8 cellular contexts compared by ENCODE assay signal in genomic region chr1:25617626-25618432, GRCh38. TPM values are rescaled to one million over a fixed set of nuclear protein-coding genes. Genes with fewer than 3 reads are reported as not detected.
A peak's percentile ranks its signal among the peaks of the same experiment; 100 is the strongest.
DNase-seq lines count a peak whose midpoint lies in the region; ATAC-seq and TF ChIP-seq lines count a peak whose summit lies in the region.

No MANE protein-coding gene starts in this region.

- H3K27ac Mint-ChIP-seq in MCF 10A (ENCODE audit: low read depth, unreplicated experiment): no peak overlapping the region

- H3K36me3 ChIP-seq in KMS-11 (ENCODE audit: insufficient read depth) (no peaks in the 10 kb centered on the region), lower lobe of right lung (no peaks in the 10 kb centered on the region), upper lobe of right lung (no peaks in the 10 kb centered on the region)

- no peak for TF ChIP-seq CTCF in AG10803 (conservative IDR thresholded peaks at IDR 0.05; ENCODE audit: low read length)
- no peak for TF ChIP-seq CTCF in KMS-11 (conservative IDR thresholded peaks at IDR 0.05; ENCODE audit: low read depth, low read length)
- no peak for TF ChIP-seq CTCF in MCF 10A (IDR thresholded peaks at IDR 0.05; ENCODE audit: unreplicated experiment)
- no peak for TF ChIP-seq CTCF in lower lobe of right lung (IDR thresholded peaks at IDR 0.05)
- TF ChIP-seq CTCF in upper lobe of right lung (IDR thresholded peaks at IDR 0.05): no peak

- H3K27me3 ChIP-seq in KMS-11 (ENCODE audit: insufficient read depth, low read depth): peaks cover 7% of the 10 kb centered on the region; the same call in 1 of the 2 replicates
- no peaks in the 10 kb centered on the region for H3K27me3 ChIP-seq in lower lobe of right lung (ENCODE audit: low read depth)
- no peaks in the 10 kb centered on the region for H3K27me3 ChIP-seq in upper lobe of right lung

- peaks cover 47% of the 10 kb centered on the region for H3K27me3 Mint-ChIP-seq in MCF 10A (ENCODE audit: insufficient read depth, unreplicated experiment)

- H3K4me2 ChIP-seq in KMS-11: peak overlapping the region; percentile 89

- CTCF ChIA-PET in MCF 10A (lab: Yijun Ruan, JAX): no interaction called here

- H4K20me1 ChIP-seq in KMS-11 (ENCODE audit: insufficient read depth): no peaks in the 10 kb centered on the region

- peaks cover 45% of the 10 kb centered on the region; the same call in 1 of the 2 replicates for H3K79me2 ChIP-seq in KMS-11 (ENCODE audit: insufficient read depth, low read depth)

- no TSS peak for BruUV-seq in MCF 10A (replicated peaks; lab: Mats Ljungman, UMichigan)

- DNase-seq in AG10803 (ENCODE audit: low read depth) (no peak), MCF 10A (ENCODE audit: unreplicated experiment) (no peak), lower lobe of right lung (peak; percentile 68), upper lobe of right lung (peak; percentile 75), NCI-H2081 treated with DMSO at 0.1 percent for 48 hours (lab: John Stamatoyannopoulos, UW) (no peak), NCI-H526 (lab: John Stamatoyannopoulos, UW) (no peak)

- H3K4me3 Mint-ChIP-seq in MCF 10A (ENCODE audit: unreplicated experiment): peak overlapping the region; percentile 63

- H3K36me3 Mint-ChIP-seq in MCF 10A (ENCODE audit: insufficient read depth, unreplicated experiment): no peaks in the 10 kb centered on the region

- H3K27ac ChIP-seq in KMS-11: peak overlapping the region; percentile 33; the same call in 1 of the 2 replicates
- peak overlapping the region; percentile 64 for H3K27ac ChIP-seq in lower lobe of right lung
- peak overlapping the region; percentile 70 for H3K27ac ChIP-seq in upper lobe of right lung

- ATAC-seq in lower lobe of right lung (no peak), upper lobe of right lung (no peak), GM19467 (IDR thresholded peaks at IDR 0.05; ENCODE audit: unreplicated experiment) (no peak)

- intact Hi-C loops in MCF 10A (cut with micrococcal nuclease): no loop called here
- intact Hi-C loops in lower lobe of right lung (cut with DNase I): loop anchor here (10.0 kb wide), 1 partner anchor 177 kb away; no protein-coding TSS in a partner anchor
- intact Hi-C loops in upper lobe of right lung (cut with DNase I): loop anchor here (10.0 kb wide), 1 partner anchor 177 kb away; no protein-coding TSS in a partner anchor

- H3K9me3 ChIP-seq in lower lobe of right lung (no peaks in the 10 kb centered on the region), upper lobe of right lung (no peaks in the 10 kb centered on the region)

- H3K4me3 ChIP-seq in AG10803 (ENCODE audit: low read length): peak overlapping the region; percentile 34
- peak overlapping the region; percentile 60 for H3K4me3 ChIP-seq in KMS-11 (IDR thresholded peaks at IDR 0.05; ENCODE audit: insufficient read depth, low read depth, low read length)
- H3K4me3 ChIP-seq in lower lobe of right lung: peak overlapping the region; percentile 70
- H3K4me3 ChIP-seq in upper lobe of right lung: peak overlapping the region; percentile 85

- peak overlapping the region; percentile 22; the same call in 1 of the 2 replicates for H2AFZ ChIP-seq in KMS-11 (ENCODE audit: low read depth)

- H3K4me1 Mint-ChIP-seq in MCF 10A (ENCODE audit: insufficient read depth, unreplicated experiment): peaks cover 13% of the 10 kb centered on the region

- peak overlapping the region; percentile 54 for H3K9ac ChIP-seq in KMS-11

- POLR2A ChIA-PET in MCF 10A (lab: Yijun Ruan, JAX): no interaction called here

- H3K4me1 ChIP-seq in KMS-11 (ENCODE audit: low read depth, poor library complexity, severe bottlenecking) (peaks cover 74% of the 10 kb centered on the region), lower lobe of right lung (peaks cover 43% of the 10 kb centered on the region), upper lobe of right lung (peaks cover 20% of the 10 kb centered on the region)

- H3K9me3 Mint-ChIP-seq in MCF 10A (ENCODE audit: unreplicated experiment): no peaks in the 10 kb centered on the region

RNA-seq across cellular contexts. Expression of gene MAN1C1, which starts 1.2 kb away (rescaled TPM):
- total RNA-seq in MCF 10A (2022) (not detected in 2 replicates), lower lobe of right lung (20.4 TPM), upper lobe of right lung (19.7 TPM)

Comparison
In these comparisons a context has a peak if more than half of its experiments do, and no peak if none do; other contexts are left out.
1. DNase-seq: peak in lower lobe of right lung (single experiment) and upper lobe of right lung (single experiment); none in AG10803 (single experiment), MCF 10A (single experiment), NCI-H2081 treated with DMSO at 0.1 percent for 48 hours (single experiment) and NCI-H526 (0 of 2).
2. H3K4me3 ChIP-seq: peak in every context shown above with its lines; median percentile 85 in upper lobe of right lung; 70 in lower lobe of right lung; 60 in KMS-11; 34 in AG10803.
3. RNA of gene MAN1C1, which starts 1.2 kb away (total RNA-seq): 20.4 TPM in lower lobe of right lung (single experiment) and 19.7 TPM in upper lobe of right lung (single experiment); not detected in MCF 10A; every median in the first group is over 10 times any median in the second.
4. Peak in every context shown above with its lines, with median percentiles within 50 percentile points of each other: H3K27ac ChIP-seq.